Comparison of ENCODE assay signal across 20 cellular contexts in the genomic region with DNA sequence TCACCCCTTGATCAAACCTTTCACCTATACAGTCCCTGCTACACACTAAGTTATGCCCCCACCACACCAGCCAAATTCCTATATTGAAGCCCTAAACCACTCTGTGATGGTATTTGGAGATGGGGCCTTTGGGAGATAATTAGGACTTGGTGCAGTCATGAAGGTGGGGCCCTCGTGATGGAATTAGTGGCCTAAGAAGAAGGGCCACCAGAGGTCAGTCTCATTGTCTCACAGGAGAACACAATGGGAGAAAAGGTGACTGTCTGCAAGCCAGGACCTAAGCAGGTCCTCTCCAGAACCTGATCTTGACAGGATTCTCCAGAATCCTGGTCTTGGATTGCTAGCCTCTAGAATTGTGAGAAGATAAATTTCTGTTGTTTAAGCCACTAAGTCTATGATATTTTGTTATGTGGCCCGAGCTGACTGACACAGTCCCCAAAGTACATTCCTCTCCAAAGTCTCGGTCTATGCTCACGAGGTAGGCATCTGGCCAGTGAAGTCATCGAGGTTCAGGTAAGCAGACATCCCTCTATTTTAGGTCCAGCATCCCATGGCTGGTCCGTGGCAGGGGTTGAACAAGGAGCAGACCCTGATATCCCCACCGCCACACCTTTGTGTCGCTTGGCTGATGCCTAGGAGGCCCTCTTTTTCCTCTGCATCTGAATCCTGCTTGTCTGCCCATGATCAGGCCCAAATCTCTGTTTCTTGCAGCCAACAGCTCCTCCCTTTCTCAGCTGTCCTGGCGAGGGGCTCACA.
DNase-seq lines count a peak whose midpoint lies in the region; ATAC-seq, FAIRE-seq and TF ChIP-seq lines count a peak whose summit lies in the region.
"Had no signal": no experiment of that assay in that cellular context is flagged by ENCODE, and none has a peak within 500 bp of the region (broad histone marks: within the 10 kb centered on the region; RNA-seq: fewer than 3 reads in every experiment).

No MANE protein-coding gene starts in this region.

- H2BK120ac ChIP-seq in mesenchymal stem cell (ENCODE audit: low read depth, low read length): peak overlapping the region; percentile 54

- TF ChIP-seq CTCF in A549 (IDR thresholded peaks at IDR 0.05) (0 out of 3 replicates have a peak, but pooled peaks have one; percentile 7), dorsolateral prefrontal cortex (IDR thresholded peaks at IDR 0.05 in 54 of 56, conservative IDR thresholded peaks at IDR 0.05 in 2 of 56; ENCODE audit: low read depth in 1 of 56, partially characterized antibody in 56 of 56) (no peak)

- peak overlapping the region; percentile 71 for H4K8ac ChIP-seq in mesenchymal stem cell (ENCODE audit: low read length)

- peaks cover 92 to 98% (median 97%) of the 10 kb centered on the region in 3 donors for H3K4me1 Mint-ChIP-seq in CD8-positive, alpha-beta memory T cell
- H3K4me1 Mint-ChIP-seq in activated CD4-positive, alpha-beta memory T cell treated with anti-CD3 and anti-CD28 coated beads, Interleukin-2, amount 10 ng/mL, durations not matched to agents 7 days and 5 days: peaks cover 93% of the 10 kb centered on the region

- H3K9ac ChIP-seq in mesenchymal stem cell (ENCODE audit: low read length): no peak overlapping the region

- H3K27me3 ChIP-seq in CD8-positive, alpha-beta memory T cell (ENCODE audit: insufficient read depth, low read length, poor library complexity, severe bottlenecking): no peaks in the 10 kb centered on the region
- no peaks in the 10 kb centered on the region for H3K27me3 ChIP-seq in mesenchymal stem cell (ENCODE audit: control insufficient read depth in 1 of 2, insufficient read depth in 1 of 2, low read length in 2 of 2)
- H3K27me3 ChIP-seq in dorsolateral prefrontal cortex: no peaks in the 10 kb centered on the region

- no peak for TF ChIP-seq POLR2A in A549 (IDR thresholded peaks at IDR 0.05; ENCODE audit: low read length)

- H3K9me3 ChIP-seq in A549: no peaks in the 10 kb centered on the region
- H3K9me3 ChIP-seq in CD8-positive, alpha-beta memory T cell (ENCODE audit: low read length): no peaks in the 10 kb centered on the region
- no peaks in the 10 kb centered on the region for H3K9me3 ChIP-seq in mesenchymal stem cell (ENCODE audit: control insufficient read depth, low read length)
- H3K9me3 ChIP-seq: prostate gland, SJCRH30 had no signal

- intact Hi-C loops in dorsolateral prefrontal cortex (cut with DNase I): no loop called here

- peak overlapping the region; percentile 6 to 86 (median 79) for H3K4me3 Mint-ChIP-seq in CD8-positive, alpha-beta memory T cell
- H3K4me3 Mint-ChIP-seq in activated CD4-positive, alpha-beta memory T cell treated with anti-CD3 and anti-CD28 coated beads, Interleukin-2, amount 10 ng/mL, durations not matched to agents 7 days and 5 days: no peak overlapping the region

- CTCF ChIA-PET in A549 (lab: Yijun Ruan, JAX): interaction anchor here (0.6 to 3.5 kb wide), 5 partner anchors 12 to 410 kb away, joined by 3 to 11 read pairs (median 5); no protein-coding TSS in a partner anchor
- CTCF ChIA-PET in CD8-positive, alpha-beta memory T cell (lab: Charles Lee): interaction anchor here (0.5 to 5.9 kb wide), 8 partner anchors 10 to 138 kb away, joined by 3 to 32 read pairs (median 6); a partner anchor contains a TSS
- CTCF ChIA-PET in activated CD4-positive, alpha-beta memory T cell treated with anti-CD3 and anti-CD28 coated beads, Interleukin-2, amount 10 ng/mL, durations not matched to agents 7 days and 5 days (lab: Charles Lee): interaction anchor here (1.4 to 2.5 kb wide), 4 partner anchors 13 to 191 kb away, joined by 7 to 28 read pairs (median 13); no protein-coding TSS in a partner anchor

- ATAC-seq in A549 (no peak; a peak in 1 of 6 replicates), HG03135 (IDR thresholded peaks at IDR 0.05; ENCODE audit: unreplicated experiment) (no peak), HG02759 (IDR thresholded peaks at IDR 0.05; ENCODE audit: unreplicated experiment) (no peak)
- ATAC-seq: left ventricle myocardium superior had no signal

- H4K91ac ChIP-seq in mesenchymal stem cell (ENCODE audit: low read length): no peak overlapping the region

- no peak for FAIRE-seq in A549 (lab: Jason Lieb, UNC)
- FAIRE-seq: frontal cortex had no signal

- H3K4ac ChIP-seq in mesenchymal stem cell (ENCODE audit: low read depth in 1 of 2, low read length in 2 of 2): peak overlapping the region in 1 of 2 experiments; percentile 62

- no peak overlapping the region for H2AFZ ChIP-seq in mesenchymal stem cell (ENCODE audit: low read depth, low read length)

- 78% methylated on average over 9 of the region's 9 CpGs for WGBS in A549 (ENCODE audit: missing lambda C conversion rate)
- WGBS in mesenchymal stem cell: 90% methylated on average over 9 of the region's 9 CpGs

- peak overlapping the region; percentile 19 to 60 for H2BK12ac ChIP-seq in mesenchymal stem cell (ENCODE audit: low read length in 2 of 2)

- H3K36me3 ChIP-seq in CD8-positive, alpha-beta memory T cell (ENCODE audit: insufficient read depth, low read length): peaks cover 4% of the 10 kb centered on the region
- no peaks in the 10 kb centered on the region for H3K36me3 ChIP-seq in mesenchymal stem cell (ENCODE audit: control insufficient read depth in 1 of 2, insufficient read depth in 2 of 2, low read depth in 1 of 2, low read length in 2 of 2)
- H3K36me3 ChIP-seq: prostate gland, SJCRH30 had no signal

- H3K4me3 ChIP-seq in A549: no peak overlapping the region
- H3K4me3 ChIP-seq in CD8-positive, alpha-beta memory T cell (ENCODE audit: low read length): no peak overlapping the region
- no peak overlapping the region for H3K4me3 ChIP-seq in mesenchymal stem cell (ENCODE audit: insufficient read depth in 1 of 2, low read depth in 1 of 2, low read length in 2 of 2)
- no peak overlapping the region for H3K4me3 ChIP-seq in dorsolateral prefrontal cortex
- H3K4me3 ChIP-seq: prostate gland, SJCRH30 had no signal

- no peak overlapping the region for H2BK5ac ChIP-seq in mesenchymal stem cell (ENCODE audit: low read depth, low read length, poor library complexity, severe bottlenecking)

- H3K27me3 Mint-ChIP-seq in CD8-positive, alpha-beta memory T cell: no peaks in the 10 kb centered on the region
- H3K27me3 Mint-ChIP-seq in activated CD4-positive, alpha-beta memory T cell treated with anti-CD3 and anti-CD28 coated beads, Interleukin-2, amount 10 ng/mL, durations not matched to agents 7 days and 5 days: no peaks in the 10 kb centered on the region

- TF ChIP-seq RAD21 in A549 (conservative IDR thresholded peaks at IDR 0.05 in 1 of 2, IDR thresholded peaks at IDR 0.05 in 1 of 2): 0 out of 5 replicates have a peak, but pooled peaks of 1 of the 2 experiments have one; percentile 17

- H3K36me3 Mint-ChIP-seq in CD8-positive, alpha-beta memory T cell: peaks cover 21 to 74% (median 22%) of the 10 kb centered on the region in 3 donors
- peaks cover 86% of the 10 kb centered on the region for H3K36me3 Mint-ChIP-seq in activated CD4-positive, alpha-beta memory T cell treated with anti-CD3 and anti-CD28 coated beads, Interleukin-2, amount 10 ng/mL, durations not matched to agents 7 days and 5 days (ENCODE audit: low read depth)

- TF ChIP-seq EP300 in A549 (IDR thresholded peaks at IDR 0.05): no peak

- H2AK5ac ChIP-seq in mesenchymal stem cell (ENCODE audit: low read length, severe bottlenecking): no peak overlapping the region

- peak overlapping the region in 1 of 2 experiments; percentile 49 for H3K18ac ChIP-seq in mesenchymal stem cell (ENCODE audit: low read depth in 1 of 2, low read length in 2 of 2)

- no peak overlapping the region for H3K14ac ChIP-seq in mesenchymal stem cell (ENCODE audit: low read length in 2 of 2)

- H3K4me2 ChIP-seq in A549 (no peak overlapping the region), mesenchymal stem cell (ENCODE audit: low read length, poor library complexity, severe bottlenecking) (no peak overlapping the region)

- H3K9me3 Mint-ChIP-seq in CD8-positive, alpha-beta memory T cell: no peaks in the 10 kb centered on the region
- no peaks in the 10 kb centered on the region for H3K9me3 Mint-ChIP-seq in activated CD4-positive, alpha-beta memory T cell treated with anti-CD3 and anti-CD28 coated beads, Interleukin-2, amount 10 ng/mL, durations not matched to agents 7 days and 5 days

- no peaks in the 10 kb centered on the region for H3K79me1 ChIP-seq in mesenchymal stem cell (replicated peaks; ENCODE audit: low read length, poor library complexity, severe bottlenecking)

- peak overlapping the region in 1 of 2 experiments; percentile 53 for H3K23ac ChIP-seq in mesenchymal stem cell (ENCODE audit: low read length in 2 of 2)

- H3K4me1 ChIP-seq in A549 (no peaks in the 10 kb centered on the region), mesenchymal stem cell (ENCODE audit: control insufficient read depth, insufficient read depth, low read depth, low read length) (peaks cover 11% of the 10 kb centered on the region)
- H3K4me1 ChIP-seq in CD8-positive, alpha-beta memory T cell (ENCODE audit: insufficient read depth, low read length): peaks cover 90% of the 10 kb centered on the region
- H3K4me1 ChIP-seq: prostate gland, SJCRH30 had no signal

- peak overlapping the region; percentile 99 to 100 (median 100) for H3K27ac Mint-ChIP-seq in CD8-positive, alpha-beta memory T cell
- peak overlapping the region; percentile 98 for H3K27ac Mint-ChIP-seq in activated CD4-positive, alpha-beta memory T cell treated with anti-CD3 and anti-CD28 coated beads, Interleukin-2, amount 10 ng/mL, durations not matched to agents 7 days and 5 days

- H3K27ac ChIP-seq in A549 (no peak overlapping the region), mesenchymal stem cell (ENCODE audit: low read length, poor library complexity, severe bottlenecking) (no peak overlapping the region), dorsolateral prefrontal cortex (no peak overlapping the region)
- H3K27ac ChIP-seq in CD8-positive, alpha-beta memory T cell (ENCODE audit: low read depth, low read length): peak overlapping the region; percentile 91
- H3K27ac ChIP-seq: HL-60, prostate gland, SJCRH30 had no signal

- H2BK15ac ChIP-seq in mesenchymal stem cell (ENCODE audit: low read depth, poor library complexity, severe bottlenecking): peak overlapping the region; percentile 12

- POLR2A ChIA-PET in A549 (lab: Yijun Ruan, JAX): no interaction called here
- POLR2A ChIA-PET in CD8-positive, alpha-beta memory T cell (lab: Charles Lee): interaction anchor here (0.7 to 2.2 kb wide), 10 partner anchors 8 to 102 kb away, joined by 3 to 17 read pairs (median 5); no protein-coding TSS in a partner anchor
- POLR2A ChIA-PET in activated CD4-positive, alpha-beta memory T cell treated with anti-CD3 and anti-CD28 coated beads, Interleukin-2, amount 10 ng/mL, durations not matched to agents 7 days and 5 days (lab: Charles Lee): interaction anchor here (0.8 to 9.4 kb wide), 16 partner anchors 12 to 138 kb away, joined by 3 to 209 read pairs (median 6); a partner anchor contains a TSS

- DNase-seq in A549 (ENCODE audit: low read depth in 1 of 2, low spot score in 1 of 2): no peak
- DNase-seq in CD8-positive, alpha-beta memory T cell: no peak
- no peak for DNase-seq in activated CD4-positive, alpha-beta memory T cell treated with anti-CD3 and anti-CD28 coated beads, Interleukin-2, amount 10 ng/mL, durations not matched to agents 7 days and 5 days
- no peak for DNase-seq in mesenchymal stem cell
- no peak for DNase-seq in dorsolateral prefrontal cortex
- no peak for DNase-seq in NCI-H2196 treated with DMSO at 0.1 percent for 48 hours (lab: John Stamatoyannopoulos, UW; ENCODE audit: unreplicated experiment)
- DNase-seq: AML-193; amniotic stem cell; cerebellar nuclear complex; DMS 273 treated with DMSO at 0.1 percent for 48 hours; Kasumi-1; left ventricle myocardium superior; NCI-H345; SJCRH30; stimulated activated CD4-positive, alpha-beta T cell treated with anti-CD3 and anti-CD28 coated beads, Interleukin-15, amount 100 ng/mL, for 24 hours had no signal
